ENCODE assay signal across 9 cellular contexts in the genomic region with DNA sequence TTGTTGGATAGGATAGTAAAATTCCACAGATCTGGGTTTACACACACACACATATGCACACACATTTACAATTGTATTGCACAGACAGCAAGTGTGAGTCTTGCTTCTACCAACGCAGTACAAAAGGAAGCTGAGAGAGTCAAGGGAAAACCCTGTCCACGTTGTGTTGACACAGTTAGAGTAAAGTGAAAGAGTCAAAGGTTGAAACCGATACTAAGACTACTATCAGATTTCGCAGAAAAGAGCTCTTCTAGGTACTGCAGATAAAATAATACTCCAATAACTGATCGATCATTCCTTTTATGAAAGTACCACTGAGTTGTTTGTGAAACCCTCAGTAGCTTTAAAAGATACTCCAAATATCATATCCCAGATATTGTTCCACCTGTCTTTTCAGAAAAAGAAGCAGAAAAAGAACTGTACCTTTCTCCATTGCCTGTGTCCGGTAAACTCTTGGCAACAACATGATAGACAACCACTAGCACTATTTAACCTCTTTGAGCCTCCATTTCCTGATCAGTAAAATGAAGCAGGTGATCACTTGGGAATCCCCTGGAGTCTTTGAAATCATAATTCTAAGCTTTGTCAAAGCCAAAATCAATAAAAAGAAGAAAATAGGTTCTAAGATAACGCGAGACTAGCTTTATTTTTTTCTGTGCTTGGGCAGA.
A peak's percentile ranks its signal among the peaks of the same experiment; 100 is the strongest.
DNase-seq lines count a peak whose midpoint lies in the region; ATAC-seq, FAIRE-seq and TF ChIP-seq lines count a peak whose summit lies in the region.
"Had no signal": no experiment of that assay in that cellular context is flagged by ENCODE, and none has a peak within 500 bp of the region (broad histone marks: within the 10 kb centered on the region; RNA-seq: fewer than 3 reads in every experiment).

No MANE protein-coding gene starts in this region.

- H3K36me3 Mint-ChIP-seq in immature natural killer cell (peaks cover 0 to 3% (median 0%) of the 10 kb centered on the region in 3 donors), nephron progenitor cell (ENCODE audit: low read depth) (no peaks in the 10 kb centered on the region)

- peak overlapping the region; percentile 1 to 68 (median 37) for H3K4me3 Mint-ChIP-seq in immature natural killer cell
- no peak overlapping the region for H3K4me3 Mint-ChIP-seq in nephron progenitor cell

- H3K4me1 Mint-ChIP-seq in immature natural killer cell (peaks cover 20 to 32% of the 10 kb centered on the region in 2 donors), nephron progenitor cell (peaks cover 16% of the 10 kb centered on the region)

- H3K27me3 Mint-ChIP-seq in immature natural killer cell (ENCODE audit: low read depth in 3 of 3) = peaks cover 0 to 3% (median 2%) of the 10 kb centered on the region in 3 donors
- H3K27me3 Mint-ChIP-seq in nephron progenitor cell (ENCODE audit: low read depth, poor library complexity) = no peaks in the 10 kb centered on the region

- peak; percentile 98 for FAIRE-seq in GM18507 (lab: Jason Lieb, UNC)
- FAIRE-seq in frontal cortex (lab: Jason Lieb, UNC) = no peak
- FAIRE-seq: H1 had no signal

- H3K9me3 Mint-ChIP-seq in immature natural killer cell (no peaks in the 10 kb centered on the region), nephron progenitor cell (peaks cover 11% of the 10 kb centered on the region)

- TF ChIP-seq CTCF in nephron progenitor cell (IDR thresholded peaks at IDR 0.05) = no peak

- peak; percentile 97 for ATAC-seq in GM21360 (IDR thresholded peaks at IDR 0.05; ENCODE audit: unreplicated experiment)
- ATAC-seq in HG03432 (IDR thresholded peaks at IDR 0.05; ENCODE audit: unreplicated experiment) = peak; percentile 97

- DNase-seq in GM18507 (ENCODE audit: extremely low spot score, insufficient read length, low read depth) (no peak), immature natural killer cell (peak in 2 of 3 donors; percentile 18 to 21), frontal cortex (ENCODE audit: low spot score in 2 of 2) (no peak), nephron progenitor cell (no peak), MV-4-11 (lab: John Stamatoyannopoulos, UW) (no peak), amygdala (lab: John Stamatoyannopoulos, UW) (no peak)

- H3K27ac Mint-ChIP-seq in immature natural killer cell (peak overlapping the region; percentile 59 to 86 (median 78)), nephron progenitor cell (no peak overlapping the region)

Comparison
In these comparisons a context has a peak if more than half of its experiments do, and no peak if none do; other contexts are left out.
1. DNase-seq: peak in immature natural killer cell (2 of 3); none in GM18507 (single experiment), frontal cortex (0 of 2), nephron progenitor cell (single experiment), MV-4-11 (single experiment) and amygdala (0 of 56).